ENCODE assay signal across 13 cellular contexts in the genomic region with DNA sequence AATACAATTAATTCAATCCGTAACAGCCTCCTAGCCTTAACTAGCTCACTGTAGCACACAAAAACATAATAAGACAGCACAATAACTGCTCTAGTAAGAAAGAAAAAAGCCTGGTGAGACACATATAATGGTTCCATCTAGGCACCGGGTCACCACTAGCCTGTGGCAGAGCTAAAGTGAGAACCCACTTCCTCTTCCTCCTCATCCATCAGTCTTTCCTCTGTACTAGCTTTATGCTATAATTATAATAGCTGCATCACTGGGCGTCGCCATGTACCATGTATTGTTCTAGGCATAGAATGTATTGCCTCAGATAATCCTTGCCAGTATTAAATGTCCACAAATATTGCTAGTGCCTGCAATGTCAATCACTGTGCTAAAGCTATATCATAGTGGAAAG. TPM values are rescaled to one million over a fixed set of nuclear protein-coding genes. Genes with fewer than 3 reads are reported as not detected.
DNase-seq lines count a peak whose midpoint lies in the region; ATAC-seq and TF ChIP-seq lines count a peak whose summit lies in the region.
"Had no signal": no experiment of that assay in that cellular context is flagged by ENCODE, and none has a peak within 500 bp of the region (broad histone marks: within the 10 kb centered on the region; RNA-seq: fewer than 3 reads in every experiment).

No MANE protein-coding gene starts in this region.

- DNase-seq in activated CD8-positive, alpha-beta memory T cell treated with anti-CD3 and anti-CD28 coated beads, Interleukin-2, amount 10 ng/mL, durations not matched to agents 7 days and 5 days, result peak; percentile 83
- no peak for DNase-seq in activated CD8-positive, alpha-beta memory T cell treated with anti-CD3 and anti-CD28 coated beads, Interleukin-2, amount 50 U/mL, for 48 hours
- DNase-seq in activated T-helper 1 cell treated with anti-CD3 and anti-CD28 coated beads, Interleukin-12 subunit alpha, Interleukin-12 subunit beta, Interleukin-2, Interleukin-4 antibody, amounts not matched to agents 30 ng/mL and 10 ng/mL and 1 ng/mL, durations not matched to agents 14 hours and 24 hours and 36 hours (ENCODE audit: low spot score), result no peak
- no peak for DNase-seq in sciatic nerve (ENCODE audit: low spot score)
- DNase-seq in NCI-H1105 (lab: John Stamatoyannopoulos, UW), result no peak
- DNase-seq in left lobe of liver (ENCODE audit: low spot score), result no peak
- DNase-seq in CD1c-positive myeloid dendritic cell (ENCODE audit: extremely low spot score), result no peak
- DNase-seq: anterior cingulate cortex; HCEC 1CT; MG63; NCI-H524 treated with DMSO at 0.1 percent for 48 hours; stimulated activated CD4-positive, alpha-beta T cell treated with anti-CD3 and anti-CD28 coated beads, Interleukin-4, amount 100 ng/mL, for 1 hour had no signal

- peaks cover 82% of the 10 kb centered on the region for H3K4me1 Mint-ChIP-seq in activated CD8-positive, alpha-beta memory T cell treated with anti-CD3 and anti-CD28 coated beads, Interleukin-2, amount 10 ng/mL, durations not matched to agents 7 days and 5 days
- peaks cover 46% of the 10 kb centered on the region for H3K4me1 Mint-ChIP-seq in activated T-helper 1 cell treated with anti-CD3 and anti-CD28 coated beads, Interleukin-12 subunit alpha, Interleukin-12 subunit beta, Interleukin-2, Interleukin-4 antibody, amounts not matched to agents 30 ng/mL and 10 ng/mL and 1 ng/mL, durations not matched to agents 14 hours and 24 hours and 36 hours (ENCODE audit: low read depth)

- H4K20me1 ChIP-seq in Loucy (ENCODE audit: insufficient read depth, low read length, poor library complexity, severe bottlenecking), result no peaks in the 10 kb centered on the region

- H3K4me2 ChIP-seq in Loucy (ENCODE audit: low read depth, low read length, poor library complexity, severe bottlenecking), result peak overlapping the region; percentile 2

- peak overlapping the region; percentile 97 for H3K27ac Mint-ChIP-seq in activated CD8-positive, alpha-beta memory T cell treated with anti-CD3 and anti-CD28 coated beads, Interleukin-2, amount 10 ng/mL, durations not matched to agents 7 days and 5 days
- H3K27ac Mint-ChIP-seq in activated T-helper 1 cell treated with anti-CD3 and anti-CD28 coated beads, Interleukin-12 subunit alpha, Interleukin-12 subunit beta, Interleukin-2, Interleukin-4 antibody, amounts not matched to agents 30 ng/mL and 10 ng/mL and 1 ng/mL, durations not matched to agents 14 hours and 24 hours and 36 hours, result peak overlapping the region; percentile 63

- peak overlapping the region; percentile 17 for H3K4me3 Mint-ChIP-seq in activated CD8-positive, alpha-beta memory T cell treated with anti-CD3 and anti-CD28 coated beads, Interleukin-2, amount 10 ng/mL, durations not matched to agents 7 days and 5 days
- no peak overlapping the region for H3K4me3 Mint-ChIP-seq in activated T-helper 1 cell treated with anti-CD3 and anti-CD28 coated beads, Interleukin-12 subunit alpha, Interleukin-12 subunit beta, Interleukin-2, Interleukin-4 antibody, amounts not matched to agents 30 ng/mL and 10 ng/mL and 1 ng/mL, durations not matched to agents 14 hours and 24 hours and 36 hours

- H3K36me3 Mint-ChIP-seq in activated CD8-positive, alpha-beta memory T cell treated with anti-CD3 and anti-CD28 coated beads, Interleukin-2, amount 10 ng/mL, durations not matched to agents 7 days and 5 days, result peaks cover 9% of the 10 kb centered on the region
- H3K36me3 Mint-ChIP-seq in activated T-helper 1 cell treated with anti-CD3 and anti-CD28 coated beads, Interleukin-12 subunit alpha, Interleukin-12 subunit beta, Interleukin-2, Interleukin-4 antibody, amounts not matched to agents 30 ng/mL and 10 ng/mL and 1 ng/mL, durations not matched to agents 14 hours and 24 hours and 36 hours (ENCODE audit: low read depth), result peaks cover 4% of the 10 kb centered on the region

- TF ChIP-seq CTCF in Loucy (conservative IDR thresholded peaks at IDR 0.05; ENCODE audit: low read length), result no peak

- H3K27me3 Mint-ChIP-seq in activated CD8-positive, alpha-beta memory T cell treated with anti-CD3 and anti-CD28 coated beads, Interleukin-2, amount 10 ng/mL, durations not matched to agents 7 days and 5 days, result no peaks in the 10 kb centered on the region
- peaks cover 8% of the 10 kb centered on the region for H3K27me3 Mint-ChIP-seq in activated T-helper 1 cell treated with anti-CD3 and anti-CD28 coated beads, Interleukin-12 subunit alpha, Interleukin-12 subunit beta, Interleukin-2, Interleukin-4 antibody, amounts not matched to agents 30 ng/mL and 10 ng/mL and 1 ng/mL, durations not matched to agents 14 hours and 24 hours and 36 hours (ENCODE audit: insufficient read depth)

- intact Hi-C loops in activated T-helper 1 cell treated with anti-CD3 and anti-CD28 coated beads, Interleukin-12 subunit alpha, Interleukin-12 subunit beta, Interleukin-2, Interleukin-4 antibody, amounts not matched to agents 30 ng/mL and 10 ng/mL and 1 ng/mL, durations not matched to agents 14 hours and 24 hours and 36 hours (cut with micrococcal nuclease), result no loop called here
- intact Hi-C loops in sciatic nerve (cut with DNase I), result no loop called here

- H3K9me3 Mint-ChIP-seq in activated CD8-positive, alpha-beta memory T cell treated with anti-CD3 and anti-CD28 coated beads, Interleukin-2, amount 10 ng/mL, durations not matched to agents 7 days and 5 days (ENCODE audit: low read depth), result no peaks in the 10 kb centered on the region
- H3K9me3 Mint-ChIP-seq in activated T-helper 1 cell treated with anti-CD3 and anti-CD28 coated beads, Interleukin-12 subunit alpha, Interleukin-12 subunit beta, Interleukin-2, Interleukin-4 antibody, amounts not matched to agents 30 ng/mL and 10 ng/mL and 1 ng/mL, durations not matched to agents 14 hours and 24 hours and 36 hours, result peaks cover 6% of the 10 kb centered on the region

- H3K4me1 ChIP-seq in Loucy (ENCODE audit: insufficient read depth, low read length, poor library complexity, severe bottlenecking), result peaks cover 47% of the 10 kb centered on the region

- CTCF ChIA-PET in activated CD8-positive, alpha-beta memory T cell treated with anti-CD3 and anti-CD28 coated beads, Interleukin-2, amount 10 ng/mL, durations not matched to agents 7 days and 5 days (lab: Charles Lee), result interaction anchor here (0.7 to 2.6 kb wide), 7 partner anchors 12 to 118 kb away, joined by 3 to 12 read pairs (median 3); partner anchors contain the start of gene ADRB2

- H3K9ac ChIP-seq in Loucy (ENCODE audit: low read depth, low read length, poor library complexity, severe bottlenecking), result no peak overlapping the region

- no peaks in the 10 kb centered on the region for H3K79me2 ChIP-seq in Loucy (ENCODE audit: insufficient read depth, low read length)

- no peaks in the 10 kb centered on the region for H3F3A ChIP-seq in Loucy (ENCODE audit: low read depth)

- no peaks in the 10 kb centered on the region for H3K9me3 ChIP-seq in Loucy (ENCODE audit: insufficient read depth, low read depth, low read length)
- H3K9me3 ChIP-seq: MG63 had no signal

- H3K9me2 ChIP-seq in Loucy (replicated peaks; ENCODE audit: low read depth, low read length), result no peaks in the 10 kb centered on the region

- no peaks in the 10 kb centered on the region for H3K36me3 ChIP-seq in Loucy (ENCODE audit: insufficient read depth, low read length)

- H3K27me3 ChIP-seq in Loucy (ENCODE audit: insufficient read depth, low read length, poor library complexity, severe bottlenecking), result no peaks in the 10 kb centered on the region
- H3K27me3 ChIP-seq: MG63 had no signal

- ATAC-seq in activated CD8-positive, alpha-beta memory T cell treated with anti-CD3 and anti-CD28 coated beads, Interleukin-2, amount 10 ng/mL, durations not matched to agents 7 days and 5 days, result peak; percentile 86
- ATAC-seq in sciatic nerve, result peak; percentile 55
- ATAC-seq in left lobe of liver, result no peak

- no peak overlapping the region for H3K4me3 ChIP-seq in Loucy (ENCODE audit: low read length, poor library complexity, severe bottlenecking)
- H3K4me3 ChIP-seq: MG63 had no signal

- no peak overlapping the region for H2AFZ ChIP-seq in Loucy (ENCODE audit: low read length)

RNA-seq across cellular contexts. Expression of gene ADRB2, which starts 23.1 kb away (rescaled TPM):
- total RNA-seq in activated CD8-positive, alpha-beta memory T cell treated with anti-CD3 and anti-CD28 coated beads, Interleukin-2, amount 10 ng/mL, durations not matched to agents 7 days and 5 days, result 1 to 10 TPM; 1.7 to 4.4 TPM
- total RNA-seq in activated T-helper 1 cell treated with anti-CD3 and anti-CD28 coated beads, Interleukin-12 subunit alpha, Interleukin-12 subunit beta, Interleukin-2, Interleukin-4 antibody, amounts not matched to agents 30 ng/mL and 10 ng/mL and 1 ng/mL, durations not matched to agents 14 hours and 24 hours and 36 hours, result 0.83 and 0.93 TPM in 2 replicates
- 6.7 TPM for total RNA-seq in sciatic nerve
- 1.6 TPM for total RNA-seq in left lobe of liver
